8 cellular contexts compared by ENCODE assay signal in the genomic region with DNA sequence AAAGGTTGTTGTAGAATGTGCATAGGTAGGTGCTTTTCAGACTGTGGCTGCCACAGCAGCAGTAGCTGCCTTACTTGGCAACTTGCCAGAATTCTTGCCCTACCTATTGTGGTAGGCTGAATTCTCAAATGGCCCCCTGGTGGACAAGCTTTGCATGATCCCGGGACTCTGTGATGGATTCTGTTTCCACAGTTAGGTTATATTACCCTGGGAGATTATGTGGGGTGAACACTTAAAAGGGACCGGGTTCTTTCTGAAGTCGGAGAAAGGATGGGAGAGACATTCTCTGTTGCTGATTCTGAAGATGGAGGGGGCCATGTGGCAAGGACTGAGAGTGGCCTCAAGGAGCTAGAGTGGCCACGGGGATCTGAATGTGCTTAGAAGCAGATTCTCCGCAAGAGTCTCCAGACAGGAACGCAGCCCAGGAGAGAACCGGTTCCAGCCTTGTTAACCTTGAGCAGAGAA. TPM values are rescaled to one million over a fixed set of nuclear protein-coding genes. Genes with fewer than 3 reads are reported as not detected.
DNase-seq lines count a peak whose midpoint lies in the region; ATAC-seq, FAIRE-seq and TF ChIP-seq lines count a peak whose summit lies in the region.

No MANE protein-coding gene starts in this region.

- TF ChIP-seq CTCF in glutamatergic neuron (IDR thresholded peaks at IDR 0.05; ENCODE audit: partially characterized antibody, unreplicated experiment), result peak; percentile 78
- TF ChIP-seq CTCF in retinal pigment epithelial cell (conservative IDR thresholded peaks at IDR 0.05; ENCODE audit: low read depth, low read length), result peak; percentile 76

- H3K27me3 Mint-ChIP-seq in glutamatergic neuron (ENCODE audit: unreplicated experiment), result peaks cover 2% of the 10 kb centered on the region

- H3K4me3 ChIP-seq in retinal pigment epithelial cell (ENCODE audit: low read length), result no peak overlapping the region

- peak; percentile 75 for FAIRE-seq in GM19239 (lab: Jason Lieb, UNC)

- no peak overlapping the region for H3K27ac Mint-ChIP-seq in glutamatergic neuron (ENCODE audit: unreplicated experiment)

- DNase-seq in Ammon's horn (ENCODE audit: low spot score) (peak; percentile 32), GM19239 (ENCODE audit: insufficient read length, low spot score) (no peak), NCI-H748 (lab: John Stamatoyannopoulos, UW; ENCODE audit: unreplicated experiment) (peak; percentile 79), glutamatergic neuron (peak; percentile 65), retinal pigment epithelial cell (ENCODE audit: low read depth) (peak; percentile 75)
- DNase-seq in activated T-cell treated with anti-CD3 and anti-CD28 coated beads, Interleukin-2, amount 50 U/mL, for 1 hour, result peak; percentile 21

- H3K4me1 Mint-ChIP-seq in glutamatergic neuron (ENCODE audit: low read depth, unreplicated experiment), result peaks cover 2% of the 10 kb centered on the region

- H3K36me3 Mint-ChIP-seq in glutamatergic neuron (ENCODE audit: unreplicated experiment), result no peaks in the 10 kb centered on the region

- no peak overlapping the region for H3K4me3 Mint-ChIP-seq in glutamatergic neuron (ENCODE audit: unreplicated experiment)

- no peak for ATAC-seq in GM19455 (IDR thresholded peaks at IDR 0.05; ENCODE audit: unreplicated experiment)
- no peak for ATAC-seq in GM19328 (IDR thresholded peaks at IDR 0.05; ENCODE audit: unreplicated experiment)

- H3K9me3 Mint-ChIP-seq in glutamatergic neuron (ENCODE audit: unreplicated experiment), result no peaks in the 10 kb centered on the region

RNA-seq across cellular contexts. Expression of a gene that starts 32.1 kb away (rescaled TPM):
- 1.6 TPM for total RNA-seq in glutamatergic neuron (ENCODE audit: unreplicated experiment)
